In the genomic region with DNA sequence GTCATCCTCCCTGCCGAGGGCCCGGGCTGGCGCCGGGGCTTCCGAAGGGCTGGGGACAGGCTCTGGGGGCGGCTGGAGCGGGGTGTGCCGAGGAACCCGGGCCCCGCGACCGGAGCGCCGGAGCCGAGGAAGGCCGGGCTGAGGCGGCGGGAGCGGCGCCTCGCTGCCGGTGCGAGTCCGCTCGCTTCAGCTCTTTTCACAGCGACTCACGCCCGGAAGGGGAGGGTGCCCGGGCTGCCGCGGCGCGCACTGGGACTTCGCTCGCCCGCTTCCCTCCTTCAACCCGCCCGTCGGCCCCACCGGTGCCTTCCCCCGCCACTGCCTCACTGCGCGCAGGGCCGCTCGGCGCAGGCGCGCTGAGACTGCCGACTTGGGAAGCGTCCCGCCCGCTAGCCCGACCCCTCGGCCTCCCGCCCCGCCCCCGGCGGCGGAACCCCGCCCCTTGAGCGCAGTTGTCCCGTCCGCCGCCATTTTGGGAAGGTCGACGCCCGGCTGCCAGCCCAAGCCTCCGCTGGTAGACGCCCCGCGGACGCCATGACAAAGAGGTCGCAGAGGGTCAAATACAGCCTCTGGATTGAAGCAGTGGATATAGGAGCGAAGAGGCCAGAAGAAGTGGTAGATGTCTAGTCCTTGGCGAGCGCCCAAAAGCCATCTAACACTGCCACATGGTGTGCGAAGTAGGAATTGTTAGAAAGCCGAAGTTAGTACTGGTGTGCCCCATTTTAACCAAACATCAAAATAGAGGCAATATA, we compare ENCODE assay signal across 8 cellular contexts. TPM values are rescaled to one million over a fixed set of nuclear protein-coding genes. Genes with fewer than 3 reads are reported as not detected.
DNase-seq lines count a peak whose midpoint lies in the region; ATAC-seq and TF ChIP-seq lines count a peak whose summit lies in the region.

A gene with protein sequence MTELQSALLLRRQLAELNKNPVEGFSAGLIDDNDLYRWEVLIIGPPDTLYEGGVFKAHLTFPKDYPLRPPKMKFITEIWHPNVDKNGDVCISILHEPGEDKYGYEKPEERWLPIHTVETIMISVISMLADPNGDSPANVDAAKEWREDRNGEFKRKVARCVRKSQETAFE (minus strand): TSS at position 364 of the 752 bp plus-strand sequence. CDS start 359 bp downstream, at position 5.

- H3K36me3 ChIP-seq in Loucy (ENCODE audit: insufficient read depth, low read length), result no peaks in the 10 kb centered on the region

- H3K4me3 ChIP-seq in Loucy (ENCODE audit: low read length, poor library complexity, severe bottlenecking), result peak within 1 kb of the TSS; percentile 98
- H3K4me3 ChIP-seq in fibroblast of pulmonary artery (replicated peaks; ENCODE audit: low read depth, low read length), result peak within 1 kb of the TSS; percentile 71

- TF ChIP-seq CTCF in Loucy (conservative IDR thresholded peaks at IDR 0.05; ENCODE audit: low read length) (peak; percentile 36; the same call in 1 of the 2 replicates), fibroblast of pulmonary artery (IDR thresholded peaks at IDR 0.05; ENCODE audit: low read length, missing control alignments) (peak; percentile 23), nephron (IDR thresholded peaks at IDR 0.05; ENCODE audit: unreplicated experiment in 3 of 3) (peak; percentile 10 to 50 (median 32))

- H3K36me3 Mint-ChIP-seq in nephron (ENCODE audit: low read depth), result peaks cover 10% of the 10 kb centered on the region

- H3K27me3 ChIP-seq in Loucy (ENCODE audit: insufficient read depth, low read length, poor library complexity, severe bottlenecking), result peaks cover 9% of the 10 kb centered on the region

- peak within 1 kb of the TSS; percentile 91 to 98 (median 97) for H3K27ac Mint-ChIP-seq in nephron
- peak within 1 kb of the TSS; percentile 83 to 85 for H3K27ac Mint-ChIP-seq in stimulated activated naive CD8-positive, alpha-beta T cell treated with anti-CD3 and anti-CD28 coated beads, Interleukin-15, amount 100 ng/mL, for 72 hours

- peaks cover 48% of the 10 kb centered on the region for H3K79me2 ChIP-seq in Loucy (ENCODE audit: insufficient read depth, low read length)

- peak; percentile 97 for DNase-seq in ELR (ENCODE audit: low read depth)
- peak; percentile 82 for DNase-seq in H4 (ENCODE audit: low spot score)
- DNase-seq in activated T-helper 9 cell treated with anti-CD3 and anti-CD28 coated beads, Interleukin-2, amount 50 U/mL, for 16 hours (ENCODE audit: low read depth), result peak; percentile 99
- DNase-seq in fibroblast of pulmonary artery (ENCODE audit: low read depth), result peak; percentile 97
- peak; percentile 98 to 99 for DNase-seq in stimulated activated naive CD8-positive, alpha-beta T cell treated with anti-CD3 and anti-CD28 coated beads, Interleukin-15, amount 100 ng/mL, for 72 hours

- ATAC-seq in stimulated activated naive CD8-positive, alpha-beta T cell treated with anti-CD3 and anti-CD28 coated beads, Interleukin-15, amount 100 ng/mL, for 72 hours, result peak; percentile 89

- H4K20me1 ChIP-seq in Loucy (ENCODE audit: insufficient read depth, low read length, poor library complexity, severe bottlenecking), result peaks cover 43% of the 10 kb centered on the region

- no peaks in the 10 kb centered on the region for H3K9me3 ChIP-seq in Loucy (ENCODE audit: insufficient read depth, low read depth, low read length)

- peaks cover 30% of the 10 kb centered on the region for H3K4me1 ChIP-seq in Loucy (ENCODE audit: insufficient read depth, low read length, poor library complexity, severe bottlenecking)

- peak within 1 kb of the TSS; percentile 76 for H2AFZ ChIP-seq in Loucy (ENCODE audit: low read length)

- no peaks in the 10 kb centered on the region for H3F3A ChIP-seq in Loucy (ENCODE audit: low read depth)

- H3K4me3 Mint-ChIP-seq in nephron, result peak within 1 kb of the TSS; percentile 81 to 87 (median 86)
- H3K4me3 Mint-ChIP-seq in stimulated activated naive CD8-positive, alpha-beta T cell treated with anti-CD3 and anti-CD28 coated beads, Interleukin-15, amount 100 ng/mL, for 72 hours, result peak within 1 kb of the TSS; percentile 79 to 92

- peak within 1 kb of the TSS; percentile 91 for H3K4me2 ChIP-seq in Loucy (ENCODE audit: low read depth, low read length, poor library complexity, severe bottlenecking)

- TF ChIP-seq POLR2A in Raji (IDR thresholded peaks at IDR 0.05; ENCODE audit: insufficient read depth, low read depth, low read length), result peak; percentile 94

- peak within 1 kb of the TSS; percentile 98 for H3K9ac ChIP-seq in Loucy (ENCODE audit: low read depth, low read length, poor library complexity, severe bottlenecking)

- H3K9me2 ChIP-seq in Loucy (replicated peaks; ENCODE audit: low read depth, low read length), result no peaks in the 10 kb centered on the region

- no peaks in the 10 kb centered on the region for H3K27me3 Mint-ChIP-seq in nephron (ENCODE audit: low read depth)
- no peaks in the 10 kb centered on the region for H3K27me3 Mint-ChIP-seq in stimulated activated naive CD8-positive, alpha-beta T cell treated with anti-CD3 and anti-CD28 coated beads, Interleukin-15, amount 100 ng/mL, for 72 hours

- peaks cover 22% of the 10 kb centered on the region for H3K4me1 Mint-ChIP-seq in nephron
- H3K4me1 Mint-ChIP-seq in stimulated activated naive CD8-positive, alpha-beta T cell treated with anti-CD3 and anti-CD28 coated beads, Interleukin-15, amount 100 ng/mL, for 72 hours, result peaks cover 31% of the 10 kb centered on the region

- H3K9me3 Mint-ChIP-seq in nephron, result no peaks in the 10 kb centered on the region
- H3K9me3 Mint-ChIP-seq in stimulated activated naive CD8-positive, alpha-beta T cell treated with anti-CD3 and anti-CD28 coated beads, Interleukin-15, amount 100 ng/mL, for 72 hours, result no peaks in the 10 kb centered on the region

RNA-seq across cellular contexts. Expression of the gene that starts here (rescaled TPM):
- total RNA-seq in H4 (2014; rRNA removed; shearing (Covaris generic)), result 46.1 and 48.8 TPM in 2 replicates

Comparison
In these comparisons a context has a peak if more than half of its experiments do, and no peak if none do; other contexts are left out.
1. Peak in every context shown above with its lines: DNase-seq, ATAC-seq and H3K4me3 ChIP-seq.